Comparison of ENCODE assay signal across 1 cellular context in genomic region chr3:132432639-132433038, GRCh38.
TF ChIP-seq lines count a peak whose summit lies in the region.

No MANE protein-coding gene starts in this region.

TF ChIP-seq in SK-N-SH, 30 proteins besides CTCF, POLR2A, EP300 and RAD21 (continued from another document):
- TF ChIP-seq FOXJ3 (CRISPR knock-in tag; IDR thresholded peaks at IDR 0.05), result no peak
- no peak for TF ChIP-seq REST (IDR thresholded peaks at IDR 0.05; ENCODE audit: low read depth, low read length)
- no peak for TF ChIP-seq MXI1 (IDR thresholded peaks at IDR 0.05; ENCODE audit: low read depth, low read length)
